ENCODE assay signal across 1 cellular context in the genomic region with DNA sequence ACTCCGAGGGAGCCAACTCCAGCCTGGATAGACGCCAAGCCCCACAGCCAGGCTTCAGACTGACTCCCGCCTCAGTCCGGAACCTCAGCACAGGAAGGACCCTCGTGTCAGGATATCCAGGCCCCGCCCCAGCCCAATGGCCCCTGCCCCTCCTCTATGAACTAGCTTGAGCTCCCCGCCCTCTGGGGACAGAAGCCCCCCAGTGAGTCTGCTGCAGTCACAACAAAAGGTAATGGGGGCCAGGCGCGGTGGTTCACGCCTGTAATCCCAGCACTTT.
TF ChIP-seq lines count a peak whose summit lies in the region.

No MANE protein-coding gene starts in this region.

TF ChIP-seq in GM23338, 12 proteins besides CTCF, POLR2A, EP300 and RAD21 (continued from another document):
- TF ChIP-seq ZNF462 (CRISPR knock-in tag; IDR thresholded peaks at IDR 0.05) = no peak
- no peak for TF ChIP-seq POLR2AphosphoS5 (IDR thresholded peaks at IDR 0.05; ENCODE audit: low read depth)
- no peak for TF ChIP-seq CREB1 (CRISPR knock-in tag; IDR thresholded peaks at IDR 0.05; ENCODE audit: low read depth)
- TF ChIP-seq STAT1 (IDR thresholded peaks at IDR 0.05; ENCODE audit: unreplicated experiment) = no peak
